Comparison of ENCODE assay signal across 8 cellular contexts in the genomic region with DNA sequence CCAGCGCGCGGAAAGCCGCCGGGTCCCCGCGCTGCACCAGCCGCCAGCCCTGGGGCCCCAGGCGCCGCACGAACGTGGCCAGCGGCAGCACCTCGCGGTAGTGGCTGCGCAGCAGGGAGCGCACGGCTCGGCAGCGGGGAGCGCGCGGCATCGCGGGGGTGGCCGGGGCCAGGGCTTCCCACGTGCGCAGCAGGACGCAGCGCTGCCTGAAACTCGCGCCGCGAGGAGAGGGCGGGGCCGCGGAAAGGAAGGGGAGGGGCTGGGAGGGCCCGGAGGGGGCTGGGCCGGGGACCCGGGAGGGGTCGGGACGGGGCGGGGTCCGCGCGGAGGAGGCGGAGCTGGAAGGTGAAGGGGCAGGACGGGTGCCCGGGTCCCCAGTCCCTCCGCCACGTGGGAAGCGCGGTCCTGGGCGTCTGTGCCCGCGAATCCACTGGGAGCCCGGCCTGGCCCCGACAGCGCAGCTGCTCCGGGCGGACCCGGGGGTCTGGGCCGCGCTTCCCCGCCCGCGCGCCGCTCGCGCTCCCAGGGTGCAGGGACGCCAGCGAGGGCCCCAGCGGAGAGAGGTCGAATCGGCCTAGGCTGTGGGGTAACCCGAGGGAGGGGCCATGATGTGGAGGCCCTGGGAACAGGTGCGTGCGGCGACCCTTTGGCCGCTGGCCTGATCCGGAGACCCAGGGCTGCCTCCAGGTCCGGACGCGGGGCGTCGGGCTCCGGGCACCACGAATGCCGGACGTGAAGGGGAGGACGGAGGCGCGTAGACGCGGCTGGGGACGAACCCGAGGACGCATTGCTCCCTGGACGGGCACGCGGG. TPM values are rescaled to one million over a fixed set of nuclear protein-coding genes. Genes with fewer than 3 reads are reported as not detected.
A peak's percentile ranks its signal among the peaks of the same experiment; 100 is the strongest.
DNase-seq lines count a peak whose midpoint lies in the region; ATAC-seq lines count a peak whose summit lies in the region.

A gene (minus strand): TSS at position 230 of the 811 bp plus-strand sequence. CDS start 79 bp downstream, at position 151.

- no peaks in the 10 kb centered on the region for H3K79me2 ChIP-seq in GM23248 (ENCODE audit: insufficient read depth)

- intact Hi-C loops in activated CD4-positive, alpha-beta T cell treated with anti-CD3 and anti-CD28 coated beads, Interleukin-2, amount 10 ng/mL, durations not matched to agents 24 days and 14 days (cut with micrococcal nuclease): loop anchor here (1.0 kb wide), 1 partner anchor 21 kb away; no protein-coding TSS in a partner anchor

- in situ Hi-C loops in GM23248 (cut with MboI): no loop called here

- H4K20me1 ChIP-seq in BLaER1 (peaks cover 40% of the 10 kb centered on the region), GM23248 (ENCODE audit: insufficient read depth) (no peaks in the 10 kb centered on the region)

- H3K27me3 Mint-ChIP-seq in activated CD4-positive, alpha-beta T cell treated with anti-CD3 and anti-CD28 coated beads, Interleukin-2, amount 10 ng/mL, durations not matched to agents 24 days and 14 days: peaks cover 6% of the 10 kb centered on the region

- no peak for ATAC-seq in GM18870 (IDR thresholded peaks at IDR 0.05; ENCODE audit: unreplicated experiment)

- H3K9me2 ChIP-seq in GM23248 (ENCODE audit: insufficient read depth): no peaks in the 10 kb centered on the region

- peaks cover 2% of the 10 kb centered on the region for H3K4me1 Mint-ChIP-seq in activated CD4-positive, alpha-beta T cell treated with anti-CD3 and anti-CD28 coated beads, Interleukin-2, amount 10 ng/mL, durations not matched to agents 24 days and 14 days

- H3K36me3 ChIP-seq in BLaER1 (peaks cover 30% of the 10 kb centered on the region), GM23248 (ENCODE audit: low read depth) (no peaks in the 10 kb centered on the region)

- peak within 1 kb of the TSS; percentile 60 for H3K4me3 Mint-ChIP-seq in activated CD4-positive, alpha-beta T cell treated with anti-CD3 and anti-CD28 coated beads, Interleukin-2, amount 10 ng/mL, durations not matched to agents 24 days and 14 days

- H3K27me3 ChIP-seq in BLaER1 (no peaks in the 10 kb centered on the region), GM23248 (replicated peaks; ENCODE audit: insufficient read depth) (peaks cover 13% of the 10 kb centered on the region)

- H3K4me2 ChIP-seq in BLaER1 (peak within 1 kb of the TSS; percentile 100), GM23248 (ENCODE audit: unreplicated experiment) (no peak within 1 kb of the TSS)

- no peaks in the 10 kb centered on the region for H3F3A ChIP-seq in GM23248 (ENCODE audit: insufficient read depth)

- peaks cover 82% of the 10 kb centered on the region for H3K4me1 ChIP-seq in BLaER1
- no peaks in the 10 kb centered on the region for H3K4me1 ChIP-seq in GM23248 (ENCODE audit: insufficient read depth)

- no peaks in the 10 kb centered on the region for H3K36me3 Mint-ChIP-seq in activated CD4-positive, alpha-beta T cell treated with anti-CD3 and anti-CD28 coated beads, Interleukin-2, amount 10 ng/mL, durations not matched to agents 24 days and 14 days (ENCODE audit: low read depth)

- 6 to 16% methylated on average over 19 to 70 of the region's 102 CpGs for WGBS in GM23248 (ENCODE audit: low coverage in 1 of 2, low lambda C conversion rate in 2 of 2, missing lambda C conversion rate in 2 of 2), 2 experiments

- no peaks in the 10 kb centered on the region for H3K9me3 Mint-ChIP-seq in activated CD4-positive, alpha-beta T cell treated with anti-CD3 and anti-CD28 coated beads, Interleukin-2, amount 10 ng/mL, durations not matched to agents 24 days and 14 days

- DNase-seq in HuH-7.5 (ENCODE audit: low spot score): peak; percentile 39
- peak; percentile 91 for DNase-seq in activated CD4-positive, alpha-beta T cell treated with anti-CD3 and anti-CD28 coated beads, Interleukin-2, amount 10 ng/mL, durations not matched to agents 24 days and 14 days
- peak; percentile 22 for DNase-seq in glomerular visceral epithelial cell (ENCODE audit: extremely low spot score)
- DNase-seq in stimulated activated CD4-positive, alpha-beta T cell treated with anti-CD3 and anti-CD28 coated beads, Interleukin-4, amount 100 ng/mL, for 48 hours (ENCODE audit: low read depth in 2 of 2): peak; percentile 80
- DNase-seq in GM23248: no peak
- DNase-seq in SKM-1 (lab: John Stamatoyannopoulos, UW; ENCODE audit: unreplicated experiment): no peak

- H3K27ac Mint-ChIP-seq in activated CD4-positive, alpha-beta T cell treated with anti-CD3 and anti-CD28 coated beads, Interleukin-2, amount 10 ng/mL, durations not matched to agents 24 days and 14 days: no peak within 1 kb of the TSS

- H3K27ac ChIP-seq in BLaER1 (peak within 1 kb of the TSS; percentile 92), GM23248 (no peak within 1 kb of the TSS)

- H3K4me3 ChIP-seq in BLaER1: peak within 1 kb of the TSS; percentile 74
- no peak within 1 kb of the TSS for H3K4me3 ChIP-seq in GM23248

- no peak within 1 kb of the TSS for H2AFZ ChIP-seq in GM23248

- H3K9ac ChIP-seq in BLaER1: peak within 1 kb of the TSS; percentile 88
- H3K9ac ChIP-seq in GM23248: no peak within 1 kb of the TSS

- H3K9me3 ChIP-seq in BLaER1: no peaks in the 10 kb centered on the region; the same call in 1 of the 2 replicates
- no peaks in the 10 kb centered on the region for H3K9me3 ChIP-seq in GM23248 (ENCODE audit: low read depth)

RNA-seq across cellular contexts. Expression of the gene that starts here (rescaled TPM):
- total RNA-seq in activated CD4-positive, alpha-beta T cell treated with anti-CD3 and anti-CD28 coated beads, Interleukin-2, amount 10 ng/mL, durations not matched to agents 24 days and 14 days: 10.1 and 16.8 TPM in 2 replicates
- not detected in 2 replicates for total RNA-seq in GM23248 (2014; rRNA removed; shearing (Covaris generic))
- polyA plus RNA-seq in GM23248 (2016; fragmentation: Nextera tagmentation; extraction: Ambion mirVana): not detected in 2 replicates

Comparison
In these comparisons a context has a peak if more than half of its experiments do, and no peak if none do; other contexts are left out.
1. RNA of the gene that starts here (total RNA-seq): 10.1 to 16.8 TPM in activated CD4-positive, alpha-beta T cell treated with anti-CD3 and anti-CD28 coated beads, Interleukin-2, amount 10 ng/mL, durations not matched to agents 24 days and 14 days; not detected in GM23248; every median in the first group is over 10 times any median in the second.
2. DNase-seq: peak in HuH-7.5 (single experiment), activated CD4-positive, alpha-beta T cell treated with anti-CD3 and anti-CD28 coated beads, Interleukin-2, amount 10 ng/mL, durations not matched to agents 24 days and 14 days (single experiment), glomerular visceral epithelial cell (single experiment) and stimulated activated CD4-positive, alpha-beta T cell treated with anti-CD3 and anti-CD28 coated beads, Interleukin-4, amount 100 ng/mL, for 48 hours (2 of 2); none in GM23248 (single experiment) and SKM-1 (single experiment).